Comparison of ENCODE assay signal across 10 cellular contexts in genomic region chr5:177809209-177809913, GRCh38. TPM values are rescaled to one million over a fixed set of nuclear protein-coding genes. Genes with fewer than 3 reads are reported as not detected.
DNase-seq lines count a peak whose midpoint lies in the region; ATAC-seq, FAIRE-seq and TF ChIP-seq lines count a peak whose summit lies in the region.
"Not testable (repeated sequence)": the region's sequence is repeated elsewhere in the genome, so short reads cannot be mapped to it uniquely, and the experiment has no call there.
"Had no signal": no experiment of that assay in that cellular context is flagged by ENCODE, and none has a peak within 500 bp of the region (broad histone marks: within the 10 kb centered on the region; RNA-seq: fewer than 3 reads in every experiment).

No MANE protein-coding gene starts in this region.

- not testable (repeated sequence) for H4K20me1 ChIP-seq in H1 (replicated peaks in 1 of 2; ENCODE audit: control insufficient read depth in 1 of 2, insufficient read depth in 2 of 2, low read length in 2 of 2)

- peak overlapping the region; percentile 48 to 66 (median 54) for H3K4me3 Mint-ChIP-seq in CD4-positive, CD25-positive, alpha-beta regulatory T cell
- peak overlapping the region; percentile 52 for H3K4me3 Mint-ChIP-seq in activated naive CD4-positive, alpha-beta T cell treated with anti-CD3 and anti-CD28 coated beads, Interleukin-2, amount 10 ng/mL, durations not matched to agents 7 days and 5 days
- H3K4me3 Mint-ChIP-seq in naive thymus-derived CD4-positive, alpha-beta T cell = peak overlapping the region in 9 of 10 donors; percentile 41 to 81 (median 68)
- not testable (repeated sequence) for H3K4me3 Mint-ChIP-seq in stimulated activated naive B cell treated with anti-CD40 and anti-IgM and Interleukin-4, amounts not matched to agents 10 μg/mL and 1 μg/mL and 100 μg/mL, for 72 hours

- in situ Hi-C loops in Panc1 (cut with HindIII; ENCODE audit: low pct_unique_long_range_greater_than_20kb, low sequenced_read_pairs) = not testable (repeated sequence)

- H2AK5ac ChIP-seq in H1 (ENCODE audit: low read depth, low read length) = not testable (repeated sequence)

- H3K27ac Mint-ChIP-seq in CD4-positive, CD25-positive, alpha-beta regulatory T cell; stimulated activated naive B cell treated with anti-CD40 and anti-IgM and Interleukin-4, amounts not matched to agents 10 μg/mL and 1 μg/mL and 100 μg/mL, for 72 hours: not testable (repeated sequence)
- H3K27ac Mint-ChIP-seq in activated naive CD4-positive, alpha-beta T cell treated with anti-CD3 and anti-CD28 coated beads, Interleukin-2, amount 10 ng/mL, durations not matched to agents 7 days and 5 days = peak overlapping the region; percentile 82
- H3K27ac Mint-ChIP-seq in naive thymus-derived CD4-positive, alpha-beta T cell = peak overlapping the region in 5 of 9 donors; percentile 69 to 87 (median 80)

- H3K79me2 ChIP-seq in H1 (ENCODE audit: control insufficient read depth in 1 of 2, insufficient read depth in 2 of 2, low read length in 2 of 2) = not testable (repeated sequence)

- H3K23ac ChIP-seq in H1 (ENCODE audit: insufficient read length) = not testable (repeated sequence)

- not testable (repeated sequence) for H3K9me3 Mint-ChIP-seq in CD4-positive, CD25-positive, alpha-beta regulatory T cell; activated naive CD4-positive, alpha-beta T cell treated with anti-CD3 and anti-CD28 coated beads, Interleukin-2, amount 10 ng/mL, durations not matched to agents 7 days and 5 days; naive thymus-derived CD4-positive, alpha-beta T cell; stimulated activated naive B cell treated with anti-CD40 and anti-IgM and Interleukin-4, amounts not matched to agents 10 μg/mL and 1 μg/mL and 100 μg/mL, for 72 hours

- WGBS in H1 (ENCODE audit: extremely low coverage in 1 of 2, insufficient coverage in 1 of 2, insufficient read length in 1 of 2, insufficient replicate concordance in 2 of 2, low coverage in 1 of 2, low lambda C conversion rate in 2 of 2, missing lambda C conversion rate in 1 of 2), 2 experiments = 83% methylated on average over 5 of the region's 11 CpGs; no CpG with 5 or more reads in 1 of the 2 experiments

- not testable (repeated sequence) for H3K9ac ChIP-seq in H1 (replicated peaks in 1 of 4; ENCODE audit: extremely low read depth in 1 of 4, low read depth in 3 of 4, low read length in 3 of 4)

- H3K14ac ChIP-seq in H1 (ENCODE audit: insufficient read length) = not testable (repeated sequence)

- not testable (repeated sequence) for H3K27me3 Mint-ChIP-seq in CD4-positive, CD25-positive, alpha-beta regulatory T cell; activated naive CD4-positive, alpha-beta T cell treated with anti-CD3 and anti-CD28 coated beads, Interleukin-2, amount 10 ng/mL, durations not matched to agents 7 days and 5 days; naive thymus-derived CD4-positive, alpha-beta T cell; stimulated activated naive B cell treated with anti-CD40 and anti-IgM and Interleukin-4, amounts not matched to agents 10 μg/mL and 1 μg/mL and 100 μg/mL, for 72 hours

- H3K36me3 Mint-ChIP-seq in CD4-positive, CD25-positive, alpha-beta regulatory T cell; activated naive CD4-positive, alpha-beta T cell treated with anti-CD3 and anti-CD28 coated beads, Interleukin-2, amount 10 ng/mL, durations not matched to agents 7 days and 5 days; naive thymus-derived CD4-positive, alpha-beta T cell; stimulated activated naive B cell treated with anti-CD40 and anti-IgM and Interleukin-4, amounts not matched to agents 10 μg/mL and 1 μg/mL and 100 μg/mL, for 72 hours: not testable (repeated sequence)

- not testable (repeated sequence) for H2BK12ac ChIP-seq in H1 (ENCODE audit: low read depth, low read length)

- not testable (repeated sequence) for H3K79me1 ChIP-seq in H1 (ENCODE audit: low read depth, low read length)

- H2AFZ ChIP-seq in H1 (ENCODE audit: low read length) = not testable (repeated sequence)

- not testable (repeated sequence) for H3K4ac ChIP-seq in H1 (replicated peaks; ENCODE audit: insufficient read length, low read depth, low read length)

- peak; percentile 70 to 80 for ATAC-seq in CD4-positive, CD25-positive, alpha-beta regulatory T cell (ENCODE audit: low read depth in 2 of 2)
- ATAC-seq in Panc1 = peak; percentile 81
- peak; percentile 74 for ATAC-seq in naive thymus-derived CD4-positive, alpha-beta T cell
- ATAC-seq in stimulated activated naive B cell treated with anti-CD40 and anti-IgM and Interleukin-4, amounts not matched to agents 10 μg/mL and 1 μg/mL and 100 μg/mL, for 72 hours (replicated peaks) = peak; percentile 27 to 44

- H3K36me3 ChIP-seq in CD4-positive, CD25-positive, alpha-beta regulatory T cell (ENCODE audit: control insufficient read depth, insufficient read depth, low read length); Panc1 (ENCODE audit: control insufficient read depth, insufficient read depth, low read length); H1 (ENCODE audit: control insufficient read depth in 2 of 4, insufficient read depth in 4 of 4, low read length in 3 of 4); naive thymus-derived CD4-positive, alpha-beta T cell (ENCODE audit: control insufficient read depth in 2 of 3, insufficient read depth in 3 of 3, low read length in 3 of 3): not testable (repeated sequence)

- not testable (repeated sequence) for H3K27me3 ChIP-seq in CD4-positive, CD25-positive, alpha-beta regulatory T cell (ENCODE audit: control insufficient read depth, insufficient read depth, low read length); Panc1 (ENCODE audit: control insufficient read depth, insufficient read depth, low read length); H1 (replicated peaks in 1 of 4; ENCODE audit: control insufficient read depth in 3 of 4, extremely low read depth in 1 of 4, insufficient read depth in 3 of 4, low read length in 3 of 4); naive thymus-derived CD4-positive, alpha-beta T cell (ENCODE audit: control insufficient read depth in 2 of 2, insufficient read depth in 2 of 2, low read length in 2 of 2)

- FAIRE-seq in H1 (lab: Jason Lieb, UNC) = peak; percentile 92

- not testable (repeated sequence) for TF ChIP-seq POLR2A in H1 (IDR thresholded peaks at IDR 0.05; ENCODE audit: control extremely low read depth in 1 of 2, low read depth in 2 of 2, low read length in 2 of 2)

- not testable (repeated sequence) for H2BK15ac ChIP-seq in H1 (ENCODE audit: low read length)

- DNase-seq in CD4-positive, CD25-positive, alpha-beta regulatory T cell = peak in 2 of 3 donors; percentile 16 to 38
- not testable (repeated sequence) for DNase-seq in Panc1 (ENCODE audit: low read depth, low spot score); H1 (ENCODE audit: low read depth in 1 of 2, low spot score in 2 of 2); stimulated activated naive B cell treated with anti-CD40 and anti-IgM and Interleukin-4, amounts not matched to agents 10 μg/mL and 1 μg/mL and 100 μg/mL, for 72 hours
- peak; percentile 56 for DNase-seq in activated CD4-positive, alpha-beta T cell treated with anti-CD3 and anti-CD28 coated beads for 48 hours
- DNase-seq in activated T-cell treated with anti-CD3 and anti-CD28 coated beads, Interleukin-2, amount 50 U/mL, for 1 hour = peak; percentile 42
- peak; percentile 67 for DNase-seq in activated naive CD4-positive, alpha-beta T cell treated with anti-CD3 and anti-CD28 coated beads, Interleukin-2, amount 10 ng/mL, durations not matched to agents 7 days and 5 days
- peak in 8 of 9 donors; percentile 25 to 55 (median 48) for DNase-seq in naive thymus-derived CD4-positive, alpha-beta T cell

- not testable (repeated sequence) for TF ChIP-seq RAD21 in H1 (IDR thresholded peaks at IDR 0.05 in 1 of 2, conservative IDR thresholded peaks at IDR 0.05 in 1 of 2; ENCODE audit: low read depth in 2 of 2, low read length in 2 of 2)

- H3K4me1 ChIP-seq in CD4-positive, CD25-positive, alpha-beta regulatory T cell (ENCODE audit: control insufficient read depth, insufficient read depth, low read length, poor library complexity, severe bottlenecking); Panc1 (ENCODE audit: control insufficient read depth, insufficient read depth, low read length); H1 (replicated peaks in 1 of 4; ENCODE audit: control insufficient read depth in 3 of 4, insufficient read depth in 4 of 4, low read length in 3 of 4); naive thymus-derived CD4-positive, alpha-beta T cell (ENCODE audit: control insufficient read depth in 2 of 2, insufficient read depth in 2 of 2, low read length in 2 of 2): not testable (repeated sequence)

- not testable (repeated sequence) for BruUV-seq in Panc1 (replicated peaks; lab: Mats Ljungman, UMichigan)

- H3K56ac ChIP-seq in H1 (replicated peaks; ENCODE audit: insufficient read length, low read depth, low read length) = not testable (repeated sequence)

- not testable (repeated sequence) for TF ChIP-seq EP300 in H1 (IDR thresholded peaks at IDR 0.05; ENCODE audit: borderline replicate concordance in 1 of 2, low read depth in 2 of 2, low read length in 2 of 2)

- H4K8ac ChIP-seq in H1 (ENCODE audit: extremely low read depth, insufficient read depth, low read length) = not testable (repeated sequence)

- not testable (repeated sequence) for H3K4me2 ChIP-seq in H1 (ENCODE audit: insufficient read depth in 1 of 2, low read depth in 2 of 2, low read length in 2 of 2)

- not testable (repeated sequence) for H3K18ac ChIP-seq in H1 (ENCODE audit: extremely low read depth, low read length)

- H4K91ac ChIP-seq in H1 (replicated peaks; ENCODE audit: insufficient read length, low read length) = not testable (repeated sequence)

- H2BK5ac ChIP-seq in H1 (ENCODE audit: low read depth, low read length) = not testable (repeated sequence)

- not testable (repeated sequence) for H2BK120ac ChIP-seq in H1 (replicated peaks; ENCODE audit: low read depth, low read length)

- CTCF ChIA-PET in Panc1 (lab: Charles Lee); activated naive CD4-positive, alpha-beta T cell treated with anti-CD3 and anti-CD28 coated beads, Interleukin-2, amount 10 ng/mL, durations not matched to agents 7 days and 5 days (lab: Charles Lee); H1 (lab: Charles Lee; ENCODE audit: partially characterized antibody); naive thymus-derived CD4-positive, alpha-beta T cell (lab: Charles Lee): not testable (repeated sequence)

- H3K27ac ChIP-seq in CD4-positive, CD25-positive, alpha-beta regulatory T cell (ENCODE audit: insufficient read depth, low read length, poor library complexity, severe bottlenecking); Panc1 (ENCODE audit: low read length); H1 (ENCODE audit: low read depth, low read length): not testable (repeated sequence)
- H3K27ac ChIP-seq in naive thymus-derived CD4-positive, alpha-beta T cell (ENCODE audit: low read depth, low read length) = peak overlapping the region; percentile 53

- H3K23me2 ChIP-seq in H1 (ENCODE audit: low read depth, low read length) = not testable (repeated sequence)

- not testable (repeated sequence) for H3K4me3 ChIP-seq in CD4-positive, CD25-positive, alpha-beta regulatory T cell (ENCODE audit: low read depth, low read length); Panc1 (ENCODE audit: low read depth in 2 of 2, low read length in 2 of 2); H1 (ENCODE audit: extremely low read depth in 1 of 4, insufficient read depth in 2 of 4, low read depth in 3 of 4, low read length in 4 of 4); naive thymus-derived CD4-positive, alpha-beta T cell (ENCODE audit: low read length)

- not testable (repeated sequence) for H2BK20ac ChIP-seq in H1 (ENCODE audit: low read length)

- not testable (repeated sequence) for H3K9me3 ChIP-seq in CD4-positive, CD25-positive, alpha-beta regulatory T cell (ENCODE audit: control insufficient read depth in 2 of 2, low read length in 2 of 2); Panc1 (ENCODE audit: control insufficient read depth, insufficient read depth, low read depth, low read length); H1 (ENCODE audit: insufficient read depth in 2 of 2, low read depth in 1 of 2, low read length in 1 of 2); naive thymus-derived CD4-positive, alpha-beta T cell (ENCODE audit: control insufficient read depth in 2 of 3, low read length in 3 of 3)

- not testable (repeated sequence) for H4K5ac ChIP-seq in H1 (ENCODE audit: insufficient read length, low read depth, low read length)

- H3K4me1 Mint-ChIP-seq in CD4-positive, CD25-positive, alpha-beta regulatory T cell; activated naive CD4-positive, alpha-beta T cell treated with anti-CD3 and anti-CD28 coated beads, Interleukin-2, amount 10 ng/mL, durations not matched to agents 7 days and 5 days; stimulated activated naive B cell treated with anti-CD40 and anti-IgM and Interleukin-4, amounts not matched to agents 10 μg/mL and 1 μg/mL and 100 μg/mL, for 72 hours: not testable (repeated sequence)
- H3K4me1 Mint-ChIP-seq in naive thymus-derived CD4-positive, alpha-beta T cell = peaks cover 0 to 18% (median 7%) of the 10 kb centered on the region in 7 donors

- POLR2A ChIA-PET in Panc1 (lab: Charles Lee); H1 (lab: Charles Lee; ENCODE audit: partially characterized antibody); naive thymus-derived CD4-positive, alpha-beta T cell (lab: Charles Lee): not testable (repeated sequence)

- not testable (repeated sequence) for TF ChIP-seq CTCF in Panc1 (IDR thresholded peaks at IDR 0.05); H1 (IDR thresholded peaks at IDR 0.05; ENCODE audit: control extremely low read depth in 1 of 3, insufficient read depth in 1 of 3, low read depth in 1 of 3, low read length in 3 of 3)

- intact Hi-C loops in Panc1 (cut with micrococcal nuclease; ENCODE audit: unreplicated experiment); naive thymus-derived CD4-positive, alpha-beta T cell (cut with micrococcal nuclease): not testable (repeated sequence)

RNA-seq across cellular contexts. Expression of gene FAM153A, which starts 26.7 kb away (rescaled TPM):
- total RNA-seq in CD4-positive, CD25-positive, alpha-beta regulatory T cell = 31.8 TPM
- polyA plus RNA-seq in CD4-positive, CD25-positive, alpha-beta regulatory T cell = 1 to 10 TPM in 1 of 4 donors, under 1 TPM in 2, not detected in 1; 0.40 to 2.0 (median 0.65) TPM
- not detected for total RNA-seq in Panc1 (2021; ENCODE audit: unreplicated experiment)
- polyA plus RNA-seq in Panc1 (2012; ENCODE audit: insufficient read length) = not detected
- total RNA-seq in H1 (2021; fragmentation: NEBNext Ultra II Directional; extraction: Animal tissue kit (Norgen Biotek cat#: 25700)) = not detected in 2 replicates
- polyA plus RNA-seq in H1 (2011; rRNA removed) = 0.22 TPM in 1 of 2 replicates, not detected in the other
- polyA plus RNA-seq in H1 (2011; cell fraction: cytosol; rRNA removed) = not detected
- 0.11 TPM for polyA plus RNA-seq in H1 (2011; cell fraction: nucleus; rRNA removed)
- 0.15 TPM in 1 of 4 replicates, not detected in the others for polyA plus RNA-seq in H1 (2012, experiment 1 of 2)
- polyA plus RNA-seq in H1 (2012, experiment 2 of 2) = not detected
- not detected for polyA plus RNA-seq in H1 (2013, experiment 1 of 2)
- polyA plus RNA-seq in H1 (2013, experiment 2 of 2) = 0.26 TPM
- 0.29 TPM in 1 of 2 replicates, not detected in the other for polyA minus RNA-seq in H1 (2011; rRNA and poly(A)+ RNA removed)
- polyA minus RNA-seq in H1 (2011; cell fraction: cytosol; rRNA and poly(A)+ RNA removed) = not detected
- 0.30 TPM for polyA minus RNA-seq in H1 (2011; cell fraction: nucleus; rRNA and poly(A)+ RNA removed)
- total RNA-seq in naive thymus-derived CD4-positive, alpha-beta T cell = 100 to 1,000 TPM in 3 of 5 experiments, 10 to 100 TPM in 2; 27.9 to 166 (median 125) TPM
- polyA plus RNA-seq in naive thymus-derived CD4-positive, alpha-beta T cell = 1 to 10 TPM; 1.2 to 4.0 TPM
- total RNA-seq: dermis blood vessel endothelial cell, osteocyte had no signal

Comparison
In these comparisons a context has a peak if more than half of its experiments do, and no peak if none do; other contexts are left out.
1. RNA of gene FAM153A, which starts 26.7 kb away (total RNA-seq): 27.9 to 166 TPM in naive thymus-derived CD4-positive, alpha-beta T cell and 31.8 TPM in CD4-positive, CD25-positive, alpha-beta regulatory T cell (single experiment); not detected in Panc1 (single experiment) and not detected in H1; every median in the first group is over 10 times any median in the second.
2. Peak in every context shown above with its lines, with median percentiles within 50 percentile points of each other: ATAC-seq.